18 cellular contexts compared by ENCODE assay signal in the genomic region with DNA sequence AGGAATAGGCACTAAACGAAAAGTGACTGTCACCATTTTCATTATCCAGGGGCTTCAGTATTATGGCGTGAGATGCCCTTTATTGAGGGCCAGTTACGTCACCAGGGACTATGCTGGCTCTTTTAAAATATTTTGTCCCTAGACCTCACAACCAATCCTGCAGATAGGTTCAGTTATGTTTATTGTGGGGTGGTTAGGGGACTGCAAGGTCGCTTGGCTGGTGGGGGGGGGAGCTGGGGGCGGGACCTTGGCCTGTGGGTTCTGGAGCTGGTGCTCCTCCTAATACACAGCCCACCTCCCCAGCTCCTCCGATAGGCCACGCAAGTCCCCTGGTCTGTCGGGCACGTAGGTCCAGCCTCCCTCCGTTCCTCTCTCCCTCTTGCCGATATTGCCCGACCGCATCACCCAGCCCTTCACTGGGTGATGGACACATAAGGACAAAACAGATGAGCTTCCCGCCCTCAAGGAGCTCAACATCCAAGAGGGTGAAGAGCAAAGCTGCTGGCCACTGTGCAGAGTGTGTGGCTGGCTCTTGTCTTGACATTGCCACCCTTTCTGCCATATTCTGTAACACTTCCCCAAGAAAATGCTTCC.
DNase-seq lines count a peak whose midpoint lies in the region; ATAC-seq and TF ChIP-seq lines count a peak whose summit lies in the region.
"Had no signal": no experiment of that assay in that cellular context is flagged by ENCODE, and none has a peak within 500 bp of the region (broad histone marks: within the 10 kb centered on the region; RNA-seq: fewer than 3 reads in every experiment).

No MANE protein-coding gene starts in this region.

- POLR2A ChIA-PET in CD4-positive, alpha-beta T cell (lab: Charles Lee), result no interaction called here
- POLR2A ChIA-PET in CD8-positive, alpha-beta memory T cell (lab: Charles Lee), result no interaction called here

- H3K4me1 Mint-ChIP-seq in CD4-positive, alpha-beta T cell (ENCODE audit: low read depth), result no peaks in the 10 kb centered on the region
- no peaks in the 10 kb centered on the region for H3K4me1 Mint-ChIP-seq in activated naive CD4-positive, alpha-beta T cell treated with anti-CD3 and anti-CD28 coated beads, Interleukin-2, amount 10 ng/mL, durations not matched to agents 7 days and 5 days
- no peaks in the 10 kb centered on the region for H3K4me1 Mint-ChIP-seq in CD8-positive, alpha-beta memory T cell
- H3K4me1 Mint-ChIP-seq: CD14-positive monocyte had no signal

- no peak overlapping the region for H3K4me3 ChIP-seq in spleen
- no peak overlapping the region for H3K4me3 ChIP-seq in CD8-positive, alpha-beta memory T cell (ENCODE audit: low read length)

- H3K27me3 ChIP-seq in spleen (replicated peaks in 1 of 7), result peaks cover 0 to 16% (median 0%) of the 10 kb centered on the region in 7 donors
- H3K27me3 ChIP-seq in CD4-positive, alpha-beta T cell (ENCODE audit: control insufficient read depth, insufficient read depth, low read length), result peaks cover 5% of the 10 kb centered on the region
- H3K27me3 ChIP-seq in CD8-positive, alpha-beta memory T cell (ENCODE audit: insufficient read depth, low read length, poor library complexity, severe bottlenecking), result no peaks in the 10 kb centered on the region

- no peak overlapping the region for H3K27ac Mint-ChIP-seq in CD4-positive, alpha-beta T cell
- no peak overlapping the region for H3K27ac Mint-ChIP-seq in activated naive CD4-positive, alpha-beta T cell treated with anti-CD3 and anti-CD28 coated beads, Interleukin-2, amount 10 ng/mL, durations not matched to agents 7 days and 5 days
- no peak overlapping the region for H3K27ac Mint-ChIP-seq in CD8-positive, alpha-beta memory T cell
- H3K27ac Mint-ChIP-seq: CD14-positive monocyte had no signal

- peaks cover 0 to 3% (median 0%) of the 10 kb centered on the region in 8 donors for H3K9me3 ChIP-seq in spleen
- no peaks in the 10 kb centered on the region for H3K9me3 ChIP-seq in CD4-positive, alpha-beta T cell (ENCODE audit: control insufficient read depth, low read length)
- no peaks in the 10 kb centered on the region for H3K9me3 ChIP-seq in CD8-positive, alpha-beta memory T cell (ENCODE audit: low read length)
- H3K9me3 ChIP-seq: Caco-2 had no signal

- H3K9me3 Mint-ChIP-seq in CD4-positive, alpha-beta T cell, result no peaks in the 10 kb centered on the region
- H3K9me3 Mint-ChIP-seq in activated naive CD4-positive, alpha-beta T cell treated with anti-CD3 and anti-CD28 coated beads, Interleukin-2, amount 10 ng/mL, durations not matched to agents 7 days and 5 days, result no peaks in the 10 kb centered on the region
- peaks cover 0 to 2% (median 0%) of the 10 kb centered on the region in 5 donors for H3K9me3 Mint-ChIP-seq in CD8-positive, alpha-beta memory T cell

- peak; percentile 6 for DNase-seq in AG20443 (ENCODE audit: low spot score)
- DNase-seq in GM13976 (ENCODE audit: low spot score), result peak; percentile 9
- peak; percentile 24 for DNase-seq in islet precursor cell
- DNase-seq in spleen, result peak; percentile 24
- DNase-seq in CD4-positive, alpha-beta T cell, result no peak
- DNase-seq in activated naive CD4-positive, alpha-beta T cell treated with anti-CD3 and anti-CD28 coated beads, Interleukin-2, amount 10 ng/mL, durations not matched to agents 7 days and 5 days, result no peak
- no peak for DNase-seq in CD8-positive, alpha-beta memory T cell
- DNase-seq: AML-193, Caco-2, EL, NCI-H1048, NCI-H1436 treated with DMSO at 0.1 percent for 48 hours, NCI-H2029 treated with DMSO at 0.1 percent for 48 hours, NCI-H2171 treated with DMSO at 0.1 percent for 48 hours, NCI-H446 treated with DMSO at 0.1 percent for 48 hours, NCI-H748 treated with DMSO at 0.1 percent for 48 hours had no signal

- no peak overlapping the region for H3K4me3 Mint-ChIP-seq in CD4-positive, alpha-beta T cell
- no peak overlapping the region for H3K4me3 Mint-ChIP-seq in activated naive CD4-positive, alpha-beta T cell treated with anti-CD3 and anti-CD28 coated beads, Interleukin-2, amount 10 ng/mL, durations not matched to agents 7 days and 5 days
- no peak overlapping the region for H3K4me3 Mint-ChIP-seq in CD8-positive, alpha-beta memory T cell
- H3K4me3 Mint-ChIP-seq: CD14-positive monocyte had no signal

- H3K27ac ChIP-seq in spleen, result no peak overlapping the region
- H3K27ac ChIP-seq in CD4-positive, alpha-beta T cell (ENCODE audit: low read depth, low read length), result no peak overlapping the region
- H3K27ac ChIP-seq in CD8-positive, alpha-beta memory T cell (ENCODE audit: low read depth, low read length), result no peak overlapping the region
- H3K27ac ChIP-seq: RWPE1 had no signal

- CTCF ChIA-PET in CD4-positive, alpha-beta T cell (lab: Charles Lee), result no interaction called here
- CTCF ChIA-PET in activated naive CD4-positive, alpha-beta T cell treated with anti-CD3 and anti-CD28 coated beads, Interleukin-2, amount 10 ng/mL, durations not matched to agents 7 days and 5 days (lab: Charles Lee), result no interaction called here
- CTCF ChIA-PET in CD8-positive, alpha-beta memory T cell (lab: Charles Lee), result no interaction called here

- H3K36me3 ChIP-seq in spleen, result no peaks in the 10 kb centered on the region
- H3K36me3 ChIP-seq in CD8-positive, alpha-beta memory T cell (ENCODE audit: insufficient read depth, low read length), result no peaks in the 10 kb centered on the region

- intact Hi-C loops in spleen (cut with DNase I; ENCODE audit: low total_unique reads), result no loop called here
- intact Hi-C loops in CD4-positive, alpha-beta T cell (cut with DNase I, micrococcal nuclease), result no loop called here

- H3K36me3 Mint-ChIP-seq in CD4-positive, alpha-beta T cell (ENCODE audit: low read depth), result no peaks in the 10 kb centered on the region
- H3K36me3 Mint-ChIP-seq in activated naive CD4-positive, alpha-beta T cell treated with anti-CD3 and anti-CD28 coated beads, Interleukin-2, amount 10 ng/mL, durations not matched to agents 7 days and 5 days, result no peaks in the 10 kb centered on the region
- H3K36me3 Mint-ChIP-seq in CD8-positive, alpha-beta memory T cell, result no peaks in the 10 kb centered on the region
- H3K36me3 Mint-ChIP-seq: CD14-positive monocyte had no signal

- TF ChIP-seq CTCF in GM13976 (IDR thresholded peaks at IDR 0.05; ENCODE audit: borderline replicate concordance, control extremely low read depth, extremely low read depth, insufficient read depth, missing control alignments) (no peak), spleen (IDR thresholded peaks at IDR 0.05 in 8 of 11, conservative IDR thresholded peaks at IDR 0.05 in 3 of 11) (no peak)
- TF ChIP-seq CTCF in CD4-positive, alpha-beta T cell (IDR thresholded peaks at IDR 0.05), result no peak

- no peaks in the 10 kb centered on the region for H3K4me1 ChIP-seq in spleen
- no peaks in the 10 kb centered on the region for H3K4me1 ChIP-seq in CD8-positive, alpha-beta memory T cell (ENCODE audit: insufficient read depth, low read length)
- H3K4me1 ChIP-seq: Caco-2 had no signal

- H3K27me3 Mint-ChIP-seq in CD4-positive, alpha-beta T cell, result peaks cover 9% of the 10 kb centered on the region
- peaks cover 4% of the 10 kb centered on the region for H3K27me3 Mint-ChIP-seq in activated naive CD4-positive, alpha-beta T cell treated with anti-CD3 and anti-CD28 coated beads, Interleukin-2, amount 10 ng/mL, durations not matched to agents 7 days and 5 days
- H3K27me3 Mint-ChIP-seq in CD8-positive, alpha-beta memory T cell, result peaks cover 1 to 23% of the 10 kb centered on the region in 2 donors

- TF ChIP-seq POLR2A in spleen (IDR thresholded peaks at IDR 0.05), result no peak

- ATAC-seq in CD4-positive, alpha-beta T cell (ENCODE audit: poor library complexity), result no peak

- WGBS in spleen, 5 donors, result 82 to 97% (median 86%) methylated on average over 13 to 14 of the region's 14 CpGs

- in situ Hi-C loops in GM13976 (cut with MboI; ENCODE audit: low sequenced_read_pairs, unreplicated experiment), result no loop called here

Comparison
In these comparisons a context has a peak if more than half of its experiments do, and no peak if none do; other contexts are left out.
1. DNase-seq: peak in AG20443 (single experiment), GM13976 (single experiment), islet precursor cell (single experiment) and spleen (single experiment); none in CD4-positive, alpha-beta T cell (0 of 10), activated naive CD4-positive, alpha-beta T cell treated with anti-CD3 and anti-CD28 coated beads, Interleukin-2, amount 10 ng/mL, durations not matched to agents 7 days and 5 days (single experiment) and CD8-positive, alpha-beta memory T cell (0 of 5).